ENCODE assay signal across 12 cellular contexts in genomic region chr10:97096327-97097153, GRCh38.
DNase-seq lines count a peak whose midpoint lies in the region; ATAC-seq lines count a peak whose summit lies in the region.
"Had no signal": no experiment of that assay in that cellular context is flagged by ENCODE, and none has a peak within 500 bp of the region (broad histone marks: within the 10 kb centered on the region; RNA-seq: fewer than 3 reads in every experiment).

No MANE protein-coding gene starts in this region.

- no peaks in the 10 kb centered on the region for H3K36me3 Mint-ChIP-seq in activated naive CD8-positive, alpha-beta T cell
- H3K36me3 Mint-ChIP-seq: CD4-positive, CD25-positive, alpha-beta regulatory T cell; stimulated activated naive B cell treated with anti-CD40 and anti-IgM and Interleukin-4, amounts not matched to agents 10 μg/mL and 1 μg/mL and 100 μg/mL, for 72 hours had no signal

- H3K4me1 Mint-ChIP-seq in activated naive CD8-positive, alpha-beta T cell (ENCODE audit: low read depth), result peaks cover 9% of the 10 kb centered on the region

- H3K27ac Mint-ChIP-seq in activated naive CD8-positive, alpha-beta T cell, result no peak overlapping the region
- H3K27ac Mint-ChIP-seq: CD4-positive, CD25-positive, alpha-beta regulatory T cell; stimulated activated naive B cell treated with anti-CD40 and anti-IgM and Interleukin-4, amounts not matched to agents 10 μg/mL and 1 μg/mL and 100 μg/mL, for 72 hours had no signal

- peak overlapping the region; percentile 39 for H3K23ac ChIP-seq in mesendoderm (ENCODE audit: low read length)

- H3K79me2 ChIP-seq in ACC112 (ENCODE audit: control insufficient read depth, insufficient read depth, low read length, unreplicated experiment) (no peaks in the 10 kb centered on the region), mesendoderm (ENCODE audit: control insufficient read depth, insufficient read depth, low read length) (no peaks in the 10 kb centered on the region)

- no peak overlapping the region for H3K4ac ChIP-seq in mesendoderm (ENCODE audit: low read depth, low read length)

- ATAC-seq in GM18867 (IDR thresholded peaks at IDR 0.05; ENCODE audit: unreplicated experiment), result peak; percentile 58
- no peak for ATAC-seq in HG03439 (IDR thresholded peaks at IDR 0.05; ENCODE audit: unreplicated experiment)

- H3K9me3 Mint-ChIP-seq in activated naive CD8-positive, alpha-beta T cell (ENCODE audit: low read depth), result no peaks in the 10 kb centered on the region
- H3K9me3 Mint-ChIP-seq: stimulated activated naive B cell treated with anti-CD40 and anti-IgM and Interleukin-4, amounts not matched to agents 10 μg/mL and 1 μg/mL and 100 μg/mL, for 72 hours had no signal

- no peak overlapping the region for H2AFZ ChIP-seq in ACC112 (ENCODE audit: low read length, unreplicated experiment)

- DNase-seq in mesendoderm, result no peak
- DNase-seq in DMS53 (lab: John Stamatoyannopoulos, UW), result no peak
- DNase-seq in stimulated activated CD4-positive, alpha-beta T cell treated with anti-CD3 and anti-CD28 coated beads, Interleukin-2, amount 100 ng/mL, for 24 hours, result no peak
- DNase-seq in NOMO-1 (lab: John Stamatoyannopoulos, UW; ENCODE audit: unreplicated experiment in 2 of 2), result no peak
- DNase-seq: CD4-positive, CD25-positive, alpha-beta regulatory T cell; midbrain; MV-4-11; stimulated activated naive B cell treated with anti-CD40 and anti-IgM and Interleukin-4, amounts not matched to agents 10 μg/mL and 1 μg/mL and 100 μg/mL, for 72 hours had no signal

- H3K79me1 ChIP-seq in mesendoderm (ENCODE audit: low read length), result no peaks in the 10 kb centered on the region

- peaks cover 5% of the 10 kb centered on the region for H3K4me1 ChIP-seq in ACC112 (ENCODE audit: control insufficient read depth, insufficient read depth, low read length, unreplicated experiment)
- no peaks in the 10 kb centered on the region for H3K4me1 ChIP-seq in mesendoderm (ENCODE audit: control insufficient read depth, low read depth, low read length)

- no peak overlapping the region for H2BK120ac ChIP-seq in mesendoderm (ENCODE audit: low read depth, low read length)

- WGBS in mesendoderm (ENCODE audit: extremely low coverage, insufficient coverage, low lambda C conversion rate), result no CpG with 5 or more reads among the region's 26 CpGs

- no peak overlapping the region for H2BK5ac ChIP-seq in mesendoderm (ENCODE audit: low read length)

- no peak overlapping the region for H3K9ac ChIP-seq in mesendoderm (ENCODE audit: low read length)

- peaks cover 1% of the 10 kb centered on the region for H3K27me3 Mint-ChIP-seq in activated naive CD8-positive, alpha-beta T cell

- H3K36me3 ChIP-seq in ACC112 (ENCODE audit: insufficient read depth, low read length) (no peaks in the 10 kb centered on the region), mesendoderm (ENCODE audit: control insufficient read depth, insufficient read depth, low read length) (no peaks in the 10 kb centered on the region)

- no peak overlapping the region for H4K8ac ChIP-seq in mesendoderm (ENCODE audit: low read depth, low read length)

- peaks cover 87% of the 10 kb centered on the region for H3K27me3 ChIP-seq in ACC112 (ENCODE audit: insufficient read depth, low read length)
- H3K27me3 ChIP-seq in mesendoderm (ENCODE audit: insufficient read depth, low read length, poor library complexity), result no peaks in the 10 kb centered on the region

- H3K27ac ChIP-seq in ACC112 (ENCODE audit: low read depth, low read length) (no peak overlapping the region), mesendoderm (ENCODE audit: low read depth, low read length) (no peak overlapping the region)

- peak overlapping the region; percentile 6; the same call in 1 of the 2 replicates for H3K4me3 ChIP-seq in ACC112 (ENCODE audit: low read depth, low read length)
- H3K4me3 ChIP-seq in mesendoderm (ENCODE audit: low read length), result no peak overlapping the region

- H2AK5ac ChIP-seq in mesendoderm (ENCODE audit: low read length), result no peak overlapping the region

- no peak overlapping the region for H3K4me2 ChIP-seq in mesendoderm (ENCODE audit: low read length)

- no peak overlapping the region for H4K5ac ChIP-seq in mesendoderm (ENCODE audit: low read length)

- H3K18ac ChIP-seq in mesendoderm (ENCODE audit: low read length), result no peak overlapping the region

- peak overlapping the region; percentile 30 for H3K4me3 Mint-ChIP-seq in activated naive CD8-positive, alpha-beta T cell

- no peak overlapping the region for H3K56ac ChIP-seq in mesendoderm (ENCODE audit: low read length)

- no peak overlapping the region for H2BK15ac ChIP-seq in mesendoderm (replicated peaks; ENCODE audit: low read depth)
